ENCODE assay signal across 12 cellular contexts in genomic region chr2:96952976-96953610, GRCh38. TPM values are rescaled to one million over a fixed set of nuclear protein-coding genes. Genes with fewer than 3 reads are reported as not detected.
DNase-seq lines count a peak whose midpoint lies in the region; ATAC-seq and TF ChIP-seq lines count a peak whose summit lies in the region.
"Had no signal": no experiment of that assay in that cellular context is flagged by ENCODE, and none has a peak within 500 bp of the region (broad histone marks: within the 10 kb centered on the region; RNA-seq: fewer than 3 reads in every experiment).

No MANE protein-coding gene starts in this region.

- no peaks in the 10 kb centered on the region for H3K79me2 ChIP-seq in neural progenitor cell (ENCODE audit: low read depth)

- H3K27me3 ChIP-seq in right atrium auricular region (no peaks in the 10 kb centered on the region), neural progenitor cell (no peaks in the 10 kb centered on the region), vagina (no peaks in the 10 kb centered on the region)

- peaks cover 11% of the 10 kb centered on the region for H3F3A ChIP-seq in neural progenitor cell (ENCODE audit: low read depth)

- no peak overlapping the region for H3K9ac ChIP-seq in neural progenitor cell

- peaks cover 33% of the 10 kb centered on the region for H3K4me1 Mint-ChIP-seq in neural progenitor cell

- peaks cover 0 to 46% of the 10 kb centered on the region in 2 donors for H3K4me1 ChIP-seq in right atrium auricular region
- H3K4me1 ChIP-seq in neural progenitor cell = peaks cover 11% of the 10 kb centered on the region
- H3K4me1 ChIP-seq in vagina = peaks cover 44% of the 10 kb centered on the region

- H4K20me1 ChIP-seq in neural progenitor cell (ENCODE audit: low read depth) = no peaks in the 10 kb centered on the region

- H3K27me3 Mint-ChIP-seq in neural progenitor cell (ENCODE audit: insufficient read depth, low read depth) = peaks cover 10% of the 10 kb centered on the region

- TF ChIP-seq CTCF in right atrium auricular region (IDR thresholded peaks at IDR 0.05) = no peak
- no peak for TF ChIP-seq CTCF in neural progenitor cell (IDR thresholded peaks at IDR 0.05)
- no peak for TF ChIP-seq CTCF in vagina (IDR thresholded peaks at IDR 0.05)

- H3K27ac ChIP-seq in right atrium auricular region = peak overlapping the region in 1 of 2 donors; percentile 19
- H3K27ac ChIP-seq in neural progenitor cell = no peak overlapping the region
- H3K27ac ChIP-seq in vagina = peak overlapping the region; percentile 79

- H3K4me3 ChIP-seq in right atrium auricular region = no peak overlapping the region
- no peak overlapping the region for H3K4me3 ChIP-seq in neural progenitor cell
- H3K4me3 ChIP-seq in vagina = no peak overlapping the region

- H2AFZ ChIP-seq in neural progenitor cell (replicated peaks) = no peak overlapping the region

- peak overlapping the region; percentile 9 for H3K4me3 Mint-ChIP-seq in neural progenitor cell

- H3K27ac Mint-ChIP-seq in neural progenitor cell = no peak overlapping the region
- H3K27ac Mint-ChIP-seq: stimulated activated naive B cell treated with anti-CD40 and anti-IgM and Interleukin-4, amounts not matched to agents 10 μg/mL and 1 μg/mL and 100 μg/mL, for 72 hours had no signal

- TF ChIP-seq POLR2A in vagina (IDR thresholded peaks at IDR 0.05) = no peak

- no peak overlapping the region for H3K4me2 ChIP-seq in neural progenitor cell

- peak; percentile 27 for ATAC-seq in Right ventricle myocardium superior (ENCODE audit: poor library complexity)
- no peak for ATAC-seq in HG03135 (IDR thresholded peaks at IDR 0.05; ENCODE audit: unreplicated experiment)
- ATAC-seq: stimulated activated naive B cell treated with anti-CD40 and anti-IgM and Interleukin-4, amounts not matched to agents 10 μg/mL and 1 μg/mL and 100 μg/mL, for 72 hours had no signal

- intact Hi-C loops in Right ventricle myocardium superior (cut with DNase I) = loop anchor here (5.0 kb wide), 1 partner anchor 46 kb away; no protein-coding TSS in a partner anchor
- intact Hi-C loops in vagina (cut with DNase I) = loop anchor here (5.0 kb wide), 1 partner anchor 46 kb away; no protein-coding TSS in a partner anchor

- no peaks in the 10 kb centered on the region for H3K9me3 ChIP-seq in right atrium auricular region
- H3K9me3 ChIP-seq in neural progenitor cell (ENCODE audit: low read depth) = no peaks in the 10 kb centered on the region
- no peaks in the 10 kb centered on the region for H3K9me3 ChIP-seq in vagina

- H3K36me3 ChIP-seq in right atrium auricular region (no peaks in the 10 kb centered on the region), neural progenitor cell (no peaks in the 10 kb centered on the region), vagina (no peaks in the 10 kb centered on the region)

- no peaks in the 10 kb centered on the region for H3K9me3 Mint-ChIP-seq in neural progenitor cell
- H3K9me3 Mint-ChIP-seq: stimulated activated naive B cell treated with anti-CD40 and anti-IgM and Interleukin-4, amounts not matched to agents 10 μg/mL and 1 μg/mL and 100 μg/mL, for 72 hours had no signal

- H3K36me3 Mint-ChIP-seq in neural progenitor cell = no peaks in the 10 kb centered on the region
- H3K36me3 Mint-ChIP-seq: stimulated activated naive B cell treated with anti-CD40 and anti-IgM and Interleukin-4, amounts not matched to agents 10 μg/mL and 1 μg/mL and 100 μg/mL, for 72 hours had no signal

- DNase-seq in Right ventricle myocardium superior = peak; percentile 62
- no peak for DNase-seq in right atrium auricular region (ENCODE audit: low spot score)
- DNase-seq in fibroblast of gingiva (ENCODE audit: low read depth) = peak; percentile 6
- DNase-seq in neural progenitor cell (ENCODE audit: low spot score) = no peak
- no peak for DNase-seq in vagina (ENCODE audit: extremely low spot score in 2 of 2)
- DNase-seq in NCI-H748 (lab: John Stamatoyannopoulos, UW; ENCODE audit: unreplicated experiment) = no peak
- DNase-seq in HuH-7 (ENCODE audit: low spot score) = no peak
- DNase-seq: activated T-cell treated with anti-CD3 and anti-CD28 coated beads for 4 hours; EL; NCI-H2081 treated with DMSO at 0.1 percent for 48 hours; stimulated activated naive B cell treated with anti-CD40 and anti-IgM and Interleukin-4, amounts not matched to agents 10 μg/mL and 1 μg/mL and 100 μg/mL, for 72 hours had no signal

RNA-seq across cellular contexts. Expression of gene FAM178B, which starts 33.3 kb away (rescaled TPM):
- total RNA-seq in Right ventricle myocardium superior (1.2 TPM), right atrium auricular region (not detected), neural progenitor cell (ENCODE audit: low replicate concordance) (not detected in 2 replicates), vagina (not detected)

Comparison
In these comparisons a context has a peak if more than half of its experiments do, and no peak if none do; other contexts are left out.
1. DNase-seq: peak in Right ventricle myocardium superior (single experiment) and fibroblast of gingiva (single experiment); none in right atrium auricular region (single experiment), neural progenitor cell (single experiment), vagina (0 of 2), NCI-H748 (single experiment) and HuH-7 (single experiment).